3 cellular contexts compared by ENCODE assay signal in genomic region chr5:52655163-52655562, GRCh38.
"Had no signal": no experiment of that assay in that cellular context is flagged by ENCODE, and none has a peak within 500 bp of the region (broad histone marks: within the 10 kb centered on the region; RNA-seq: fewer than 3 reads in every experiment).

No MANE protein-coding gene starts in this region.

- DNase-seq: GDM1, GF-D8 had no signal

- ATAC-seq: GM12878 had no signal

- H3K4me3 ChIP-seq: GM12878 had no signal
